Comparison of ENCODE assay signal across 17 cellular contexts in the genomic region with DNA sequence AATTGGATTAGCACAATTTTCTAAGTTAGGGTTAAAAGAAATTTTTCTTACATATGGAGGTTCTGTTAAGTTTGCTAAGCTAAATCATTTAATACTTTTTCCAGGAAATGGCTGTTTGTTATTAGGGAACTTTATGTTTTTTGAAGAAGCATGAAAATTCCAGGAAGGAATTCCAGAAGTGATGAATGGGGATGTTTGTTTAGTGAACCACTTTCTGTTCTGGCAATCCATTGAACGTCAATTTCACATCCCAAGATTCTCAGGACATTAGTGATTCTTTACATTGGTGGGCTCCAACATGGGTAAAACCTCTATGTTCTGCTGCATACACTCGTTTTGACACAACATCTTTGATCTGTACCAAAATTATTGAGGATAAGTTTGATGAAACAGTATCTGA.
"Had no signal": no experiment of that assay in that cellular context is flagged by ENCODE, and none has a peak within 500 bp of the region (broad histone marks: within the 10 kb centered on the region; RNA-seq: fewer than 3 reads in every experiment).

No MANE protein-coding gene starts in this region.

- H3K4me3 ChIP-seq: dorsolateral prefrontal cortex, prostate gland, testis, upper lobe of left lung had no signal

- H3K27ac ChIP-seq: dorsolateral prefrontal cortex, prostate gland had no signal

- H3K27me3 ChIP-seq: dorsolateral prefrontal cortex, testis, upper lobe of left lung had no signal

- DNase-seq: activated CD4-positive, alpha-beta T cell treated with anti-CD3 and anti-CD28 coated beads, Interleukin-2, amount 50 U/mL, for 1 hour; activated naive CD4-positive, alpha-beta T cell treated with Interleukin-2 at 50 U/mL for 16 hours; activated naive CD8-positive, alpha-beta T cell treated with anti-CD3 and anti-CD28 coated beads, Interleukin-2, amount 50 U/mL, for 24 hours; activated T-cell treated with anti-CD3 and anti-CD28 coated beads for 4 hours; dorsolateral prefrontal cortex; endodermal cell; hippocampal formation; nephron progenitor cell; occipital lobe; right cardiac atrium; stimulated activated CD4-positive, alpha-beta T cell treated with anti-CD3 and anti-CD28 coated beads, Interleukin-1b, Interleukin-23, amount 100 ng/mL, for 48 hours; stimulated activated naive CD8-positive, alpha-beta T cell treated with anti-CD3 and anti-CD28 coated beads, Interleukin-15, amount 100 ng/mL, for 72 hours; T1000; testis; upper lobe of left lung had no signal

- H3K4me1 ChIP-seq: prostate gland, testis had no signal

- H3K36me3 ChIP-seq: prostate gland, upper lobe of left lung had no signal

- ATAC-seq: activated CD4-positive, CD25-positive, alpha-beta regulatory T cell treated with anti-CD3 and anti-CD28 coated beads, Interleukin-2, amount 50 U/mL, for 24 hours; activated naive CD8-positive, alpha-beta T cell treated with anti-CD3 and anti-CD28 coated beads, Interleukin-2, amount 50 U/mL, for 24 hours; right cardiac atrium; stimulated activated naive CD8-positive, alpha-beta T cell treated with anti-CD3 and anti-CD28 coated beads, Interleukin-15, amount 100 ng/mL, for 72 hours had no signal

- H3K9me3 ChIP-seq: prostate gland, testis had no signal
